9 cellular contexts compared by ENCODE assay signal in genomic region chr4:186820371-186820990, GRCh38.
DNase-seq lines count a peak whose midpoint lies in the region; ATAC-seq and TF ChIP-seq lines count a peak whose summit lies in the region.
"Had no signal": no experiment of that assay in that cellular context is flagged by ENCODE, and none has a peak within 500 bp of the region (broad histone marks: within the 10 kb centered on the region; RNA-seq: fewer than 3 reads in every experiment).

No MANE protein-coding gene starts in this region.

- no peaks in the 10 kb centered on the region for H3K9me2 ChIP-seq in PC-3 (replicated peaks; ENCODE audit: low read length)

- no peak overlapping the region for H3K9ac ChIP-seq in PC-3 (ENCODE audit: low read length)

- TF ChIP-seq EP300 in suprapubic skin (IDR thresholded peaks at IDR 0.05): no peak

- TF ChIP-seq CTCF in testis (IDR thresholded peaks at IDR 0.05) (no peak), suprapubic skin (IDR thresholded peaks at IDR 0.05) (no peak), PC-3 (conservative IDR thresholded peaks at IDR 0.05; ENCODE audit: low read depth, low read length) (no peak)

- H3K4me2 ChIP-seq in PC-3 (ENCODE audit: low read length): no peak overlapping the region

- H3K4me1 ChIP-seq in testis: no peaks in the 10 kb centered on the region
- H3K4me1 ChIP-seq in suprapubic skin: no peaks in the 10 kb centered on the region
- no peaks in the 10 kb centered on the region; the same call in 1 of the 2 replicates for H3K4me1 ChIP-seq in PC-3 (ENCODE audit: insufficient read depth, low read length)

- intact Hi-C loops in head of caudate nucleus (cut with DNase I) (no loop called here), testis (cut with DNase I; ENCODE audit: low total_unique reads) (no loop called here), PC-3 (cut with micrococcal nuclease) (loop anchor here (5.0 kb wide), 1 partner anchor 37 kb away; no protein-coding TSS in a partner anchor)

- no peak overlapping the region for H2AFZ ChIP-seq in PC-3 (ENCODE audit: low read length)

- H3K9me3 ChIP-seq in testis (no peaks in the 10 kb centered on the region), suprapubic skin (no peaks in the 10 kb centered on the region), PC-3 (ENCODE audit: low read length) (no peaks in the 10 kb centered on the region)

- H3K27ac ChIP-seq in testis (no peak overlapping the region), suprapubic skin (no peak overlapping the region), PC-3 (ENCODE audit: low read length) (no peak overlapping the region)

- DNase-seq in NCI-H1105 treated with DMSO at 0.1 percent for 48 hours (lab: John Stamatoyannopoulos, UW) (peak; percentile 3), NCI-H1105 (lab: John Stamatoyannopoulos, UW) (no peak), RPMI7951 (ENCODE audit: low read depth) (peak; percentile 58), head of caudate nucleus (peak in 41 of 42 donors; percentile 8 to 76 (median 46)), testis (peak; percentile 34), suprapubic skin (ENCODE audit: low spot score in 2 of 2) (no peak), PC-3 (no peak), NCI-H446 (lab: John Stamatoyannopoulos, UW) (no peak)
- DNase-seq: activated CD4-positive, alpha-beta T cell treated with anti-CD3 and anti-CD28 coated beads for 36 hours had no signal

- no peak overlapping the region for H3K4me3 ChIP-seq in testis
- H3K4me3 ChIP-seq in suprapubic skin: no peak overlapping the region
- H3K4me3 ChIP-seq in PC-3 (ENCODE audit: low read length): no peak overlapping the region

- H3F3A ChIP-seq in PC-3 (ENCODE audit: low read length, unreplicated experiment): no peaks in the 10 kb centered on the region

- 63 to 65% methylated on average over 5 of the region's 5 CpGs for WGBS in testis, 2 donors
- WGBS in suprapubic skin: 49% methylated on average over 5 of the region's 5 CpGs

- POLR2A ChIA-PET in PC-3 (lab: Charles Lee; ENCODE audit: unreplicated experiment): no interaction called here

- ATAC-seq in PC-3: no peak
- ATAC-seq: activated CD4-positive, alpha-beta T cell treated with anti-CD3 and anti-CD28 coated beads for 36 hours had no signal

- no TSS peak for BruUV-seq in PC-3 (replicated peaks; lab: Mats Ljungman, UMichigan)

- no peaks in the 10 kb centered on the region for H3K79me2 ChIP-seq in PC-3 (ENCODE audit: low read length)

- TF ChIP-seq POLR2A in testis (IDR thresholded peaks at IDR 0.05) (no peak), suprapubic skin (IDR thresholded peaks at IDR 0.05) (no peak)

- CTCF ChIA-PET in PC-3 (lab: Charles Lee): no interaction called here

- H3K27me3 ChIP-seq in testis: no peaks in the 10 kb centered on the region
- H3K27me3 ChIP-seq in suprapubic skin: no peaks in the 10 kb centered on the region
- no peaks in the 10 kb centered on the region for H3K27me3 ChIP-seq in PC-3 (ENCODE audit: low read length)

- no peaks in the 10 kb centered on the region for H4K20me1 ChIP-seq in PC-3 (ENCODE audit: low read length)

- H3K36me3 ChIP-seq in testis (ENCODE audit: low read depth, missing control alignments): no peaks in the 10 kb centered on the region
- no peaks in the 10 kb centered on the region for H3K36me3 ChIP-seq in suprapubic skin
- no peaks in the 10 kb centered on the region for H3K36me3 ChIP-seq in PC-3 (ENCODE audit: low read depth, low read length)

Comparison
In these comparisons a context has a peak if more than half of its experiments do, and no peak if none do; other contexts are left out.
1. DNase-seq: peak in NCI-H1105 treated with DMSO at 0.1 percent for 48 hours (single experiment), RPMI7951 (single experiment), head of caudate nucleus (41 of 42) and testis (single experiment); none in NCI-H1105 (single experiment), suprapubic skin (0 of 2), PC-3 (single experiment) and NCI-H446 (0 of 2).